In the genomic region with DNA sequence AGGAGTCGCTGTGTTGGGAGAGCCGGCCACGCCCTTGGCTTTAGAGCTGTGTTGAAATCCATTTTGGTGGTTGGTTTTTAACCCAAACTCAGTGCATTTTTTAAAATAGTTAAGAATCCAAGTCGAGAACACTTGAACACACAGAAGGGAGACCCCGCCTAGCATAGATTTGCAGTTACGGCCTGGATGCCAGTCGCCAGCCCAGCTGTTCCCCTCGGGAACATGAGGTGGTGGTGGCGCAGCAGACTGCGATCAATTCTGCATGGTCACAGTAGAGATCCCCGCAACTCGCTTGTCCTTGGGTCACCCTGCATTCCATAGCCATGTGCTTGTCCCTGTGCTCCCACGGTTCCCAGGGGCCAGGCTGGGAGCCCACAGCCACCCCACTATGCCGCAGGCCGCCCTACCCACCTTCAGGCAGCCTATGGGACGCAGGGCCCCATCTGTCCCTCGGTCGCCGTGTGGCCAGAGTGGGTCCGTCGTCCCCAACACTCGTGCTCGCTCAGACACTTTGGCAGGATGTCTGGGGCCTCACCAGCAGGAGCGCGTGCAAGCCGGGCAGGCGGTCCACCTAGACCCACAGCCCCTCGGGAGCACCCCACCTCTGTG, we compare ENCODE assay signal across 1 cellular context.
TF ChIP-seq lines count a peak whose summit lies in the region.

No MANE protein-coding gene starts in this region.

TF ChIP-seq in endothelial cell of umbilical vein, 7 proteins besides CTCF, POLR2A, EP300 and RAD21:
- TF ChIP-seq JUN (IDR thresholded peaks at IDR 0.05; ENCODE audit: borderline replicate concordance, insufficient read depth, insufficient read length, low read depth) (no peak), MYC (IDR thresholded peaks at IDR 0.05; ENCODE audit: low read depth, low read length) (no peak), GATA2 (IDR thresholded peaks at IDR 0.05; ENCODE audit: insufficient read depth, insufficient read length, low read depth, low read length) (no peak), FOS (IDR thresholded peaks at IDR 0.05; ENCODE audit: borderline replicate concordance, insufficient read depth, low read length) (no peak), EZH2 (IDR thresholded peaks at IDR 0.05; ENCODE audit: borderline replicate concordance, low read depth, low read length, severe bottlenecking) (no peak), POLR2AphosphoS5 (IDR thresholded peaks at IDR 0.05; ENCODE audit: insufficient read depth, low read depth, low read length) (no peak)
- TF ChIP-seq, protein P1, sequence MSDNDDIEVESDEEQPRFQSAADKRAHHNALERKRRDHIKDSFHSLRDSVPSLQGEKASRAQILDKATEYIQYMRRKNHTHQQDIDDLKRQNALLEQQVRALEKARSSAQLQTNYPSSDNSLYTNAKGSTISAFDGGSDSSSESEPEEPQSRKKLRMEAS (IDR thresholded peaks at IDR 0.05; ENCODE audit: insufficient read depth, insufficient read length) = no peak
